In the genomic region with DNA sequence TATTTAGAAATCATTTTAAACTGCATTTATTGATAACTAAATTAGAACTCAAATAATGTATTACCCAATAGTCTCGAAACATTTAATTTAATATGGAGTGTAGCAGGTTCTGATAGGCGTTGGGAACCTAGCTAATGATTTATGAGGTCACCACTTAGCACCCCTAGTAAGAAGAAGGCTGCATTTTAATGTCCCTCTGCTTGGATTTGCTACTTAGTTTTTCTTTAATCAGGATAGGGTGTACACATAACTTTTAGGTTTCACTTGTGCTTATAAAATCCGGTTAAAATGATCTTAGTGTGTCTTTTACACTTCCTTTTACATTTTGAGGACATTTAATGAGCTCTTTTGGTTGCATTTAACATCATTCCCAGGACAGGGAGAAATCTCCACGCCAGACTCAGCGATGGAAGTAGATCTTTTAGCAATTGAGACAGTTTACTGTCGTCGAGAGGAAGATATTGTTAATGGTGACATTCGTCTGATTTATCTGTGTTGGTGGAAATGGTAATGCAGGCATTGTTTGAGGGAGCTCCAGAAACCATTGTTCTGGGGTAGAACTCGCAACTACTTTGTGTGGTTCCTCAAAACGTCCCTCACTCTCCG, we compare ENCODE assay signal across 13 cellular contexts. TPM values are rescaled to one million over a fixed set of nuclear protein-coding genes. Genes with fewer than 3 reads are reported as not detected.
A peak's percentile ranks its signal among the peaks of the same experiment; 100 is the strongest.
DNase-seq lines count a peak whose midpoint lies in the region; ATAC-seq and TF ChIP-seq lines count a peak whose summit lies in the region.
"Had no signal": no experiment of that assay in that cellular context is flagged by ENCODE, and none has a peak within 500 bp of the region (broad histone marks: within the 10 kb centered on the region; RNA-seq: fewer than 3 reads in every experiment).

No MANE protein-coding gene starts in this region.

- CTCF ChIA-PET in activated CD4-positive, alpha-beta memory T cell treated with anti-CD3 and anti-CD28 coated beads, Interleukin-2, amount 10 ng/mL, durations not matched to agents 7 days and 5 days (lab: Charles Lee), result no interaction called here
- CTCF ChIA-PET in activated CD4-positive, alpha-beta memory T cell treated with anti-CD3 and anti-CD28 coated beads for 36 hours (lab: Charles Lee), result interaction anchor here (1.1 kb wide), 1 partner anchor 9 kb away, joined by 3 read pairs; no protein-coding TSS in a partner anchor
- CTCF ChIA-PET in PC-3 (lab: Charles Lee), result no interaction called here

- H3F3A ChIP-seq in PC-3 (ENCODE audit: low read length, unreplicated experiment), result peaks cover 6% of the 10 kb centered on the region

- H2AFZ ChIP-seq in PC-3 (ENCODE audit: low read length), result no peak overlapping the region

- no peak for DNase-seq in activated CD4-positive, alpha-beta memory T cell treated with anti-CD3 and anti-CD28 coated beads, Interleukin-2, amount 10 ng/mL, durations not matched to agents 7 days and 5 days
- DNase-seq in activated CD4-positive, alpha-beta memory T cell treated with anti-CD3 and anti-CD28 coated beads for 36 hours, result no peak
- DNase-seq in PC-3, result peak; percentile 30
- DNase-seq in epithelial cell of proximal tubule (ENCODE audit: low read depth), result no peak
- no peak for DNase-seq in stimulated activated effector memory CD8-positive, alpha-beta T cell treated with anti-CD3 and anti-CD28 coated beads, Interleukin-12 subunit alpha, Interleukin-12 subunit beta, amount 100 ng/mL, for 72 hours (ENCODE audit: low spot score in 2 of 2)
- DNase-seq in kidney glomerular epithelial cell (lab: John Stamatoyannopoulos, UW), result no peak
- no peak for DNase-seq in NCI-H187 treated with DMSO at 0.1 percent for 48 hours (lab: John Stamatoyannopoulos, UW)
- DNase-seq in pons (ENCODE audit: low spot score), result no peak
- DNase-seq: left ventricle myocardium superior, NCI-H1694, upper lobe of right lung had no signal

- peaks cover 23% of the 10 kb centered on the region for H4K20me1 ChIP-seq in PC-3 (ENCODE audit: low read length)

- TF ChIP-seq CTCF in PC-3 (conservative IDR thresholded peaks at IDR 0.05; ENCODE audit: low read depth, low read length) (no peak), epithelial cell of proximal tubule (conservative IDR thresholded peaks at IDR 0.05; ENCODE audit: low read depth, low read length) (no peak)

- BruUV-seq in PC-3 (replicated peaks; lab: Mats Ljungman, UMichigan), result TSS peak; percentile 0

- H3K4me3 ChIP-seq in PC-3 (ENCODE audit: low read length) (peak overlapping the region; percentile 91), epithelial cell of proximal tubule (ENCODE audit: low read depth, low read length) (peak overlapping the region; percentile 37)
- H3K4me3 ChIP-seq: BLaER1, upper lobe of right lung had no signal

- H3K9me3 Mint-ChIP-seq in activated CD4-positive, alpha-beta memory T cell treated with anti-CD3 and anti-CD28 coated beads, Interleukin-2, amount 10 ng/mL, durations not matched to agents 7 days and 5 days, result peaks cover 9% of the 10 kb centered on the region
- peaks cover 25% of the 10 kb centered on the region for H3K9me3 Mint-ChIP-seq in activated CD4-positive, alpha-beta memory T cell treated with anti-CD3 and anti-CD28 coated beads for 36 hours
- peaks cover 2% of the 10 kb centered on the region for H3K9me3 Mint-ChIP-seq in stimulated activated effector memory CD8-positive, alpha-beta T cell treated with anti-CD3 and anti-CD28 coated beads, Interleukin-12 subunit alpha, Interleukin-12 subunit beta, amount 100 ng/mL, for 72 hours

- peaks cover 38% of the 10 kb centered on the region for H3K36me3 Mint-ChIP-seq in activated CD4-positive, alpha-beta memory T cell treated with anti-CD3 and anti-CD28 coated beads, Interleukin-2, amount 10 ng/mL, durations not matched to agents 7 days and 5 days (ENCODE audit: low read depth)
- H3K36me3 Mint-ChIP-seq in activated CD4-positive, alpha-beta memory T cell treated with anti-CD3 and anti-CD28 coated beads for 36 hours, result peaks cover 21% of the 10 kb centered on the region
- H3K36me3 Mint-ChIP-seq in stimulated activated effector memory CD8-positive, alpha-beta T cell treated with anti-CD3 and anti-CD28 coated beads, Interleukin-12 subunit alpha, Interleukin-12 subunit beta, amount 100 ng/mL, for 72 hours, result peaks cover 30% of the 10 kb centered on the region

- peaks cover 44% of the 10 kb centered on the region for H3K4me1 ChIP-seq in PC-3 (ENCODE audit: insufficient read depth, low read length)

- POLR2A ChIA-PET in activated CD4-positive, alpha-beta memory T cell treated with anti-CD3 and anti-CD28 coated beads, Interleukin-2, amount 10 ng/mL, durations not matched to agents 7 days and 5 days (lab: Charles Lee), result no interaction called here
- POLR2A ChIA-PET in activated CD4-positive, alpha-beta memory T cell treated with anti-CD3 and anti-CD28 coated beads for 36 hours (lab: Charles Lee), result no interaction called here
- POLR2A ChIA-PET in PC-3 (lab: Charles Lee; ENCODE audit: unreplicated experiment), result no interaction called here

- H3K27me3 ChIP-seq in PC-3 (ENCODE audit: low read length), result no peaks in the 10 kb centered on the region

- peaks cover 37% of the 10 kb centered on the region for H3K36me3 ChIP-seq in PC-3 (ENCODE audit: low read depth, low read length)
- H3K36me3 ChIP-seq: BLaER1, upper lobe of right lung had no signal

- peaks cover 41% of the 10 kb centered on the region for H3K4me1 Mint-ChIP-seq in activated CD4-positive, alpha-beta memory T cell treated with anti-CD3 and anti-CD28 coated beads, Interleukin-2, amount 10 ng/mL, durations not matched to agents 7 days and 5 days
- peaks cover 31% of the 10 kb centered on the region for H3K4me1 Mint-ChIP-seq in activated CD4-positive, alpha-beta memory T cell treated with anti-CD3 and anti-CD28 coated beads for 36 hours (ENCODE audit: low read depth)
- H3K4me1 Mint-ChIP-seq in stimulated activated effector memory CD8-positive, alpha-beta T cell treated with anti-CD3 and anti-CD28 coated beads, Interleukin-12 subunit alpha, Interleukin-12 subunit beta, amount 100 ng/mL, for 72 hours, result peaks cover 47% of the 10 kb centered on the region

- peak overlapping the region; percentile 90 for H3K4me2 ChIP-seq in PC-3 (ENCODE audit: low read length)
- H3K4me2 ChIP-seq: BLaER1 had no signal

- H3K4me3 Mint-ChIP-seq in activated CD4-positive, alpha-beta memory T cell treated with anti-CD3 and anti-CD28 coated beads, Interleukin-2, amount 10 ng/mL, durations not matched to agents 7 days and 5 days, result peak overlapping the region; percentile 43
- no peak overlapping the region for H3K4me3 Mint-ChIP-seq in activated CD4-positive, alpha-beta memory T cell treated with anti-CD3 and anti-CD28 coated beads for 36 hours
- H3K4me3 Mint-ChIP-seq in stimulated activated effector memory CD8-positive, alpha-beta T cell treated with anti-CD3 and anti-CD28 coated beads, Interleukin-12 subunit alpha, Interleukin-12 subunit beta, amount 100 ng/mL, for 72 hours, result peak overlapping the region; percentile 8

- H3K9me2 ChIP-seq in PC-3 (replicated peaks; ENCODE audit: low read length), result no peaks in the 10 kb centered on the region

- no peaks in the 10 kb centered on the region for H3K9me3 ChIP-seq in PC-3 (ENCODE audit: low read length)
- H3K9me3 ChIP-seq: upper lobe of right lung had no signal

- H3K27me3 Mint-ChIP-seq in activated CD4-positive, alpha-beta memory T cell treated with anti-CD3 and anti-CD28 coated beads, Interleukin-2, amount 10 ng/mL, durations not matched to agents 7 days and 5 days, result peaks cover 81% of the 10 kb centered on the region
- H3K27me3 Mint-ChIP-seq in activated CD4-positive, alpha-beta memory T cell treated with anti-CD3 and anti-CD28 coated beads for 36 hours, result peaks cover 62% of the 10 kb centered on the region

- no peak overlapping the region for H3K27ac Mint-ChIP-seq in activated CD4-positive, alpha-beta memory T cell treated with anti-CD3 and anti-CD28 coated beads, Interleukin-2, amount 10 ng/mL, durations not matched to agents 7 days and 5 days
- H3K27ac Mint-ChIP-seq in activated CD4-positive, alpha-beta memory T cell treated with anti-CD3 and anti-CD28 coated beads for 36 hours, result no peak overlapping the region
- no peak overlapping the region for H3K27ac Mint-ChIP-seq in stimulated activated effector memory CD8-positive, alpha-beta T cell treated with anti-CD3 and anti-CD28 coated beads, Interleukin-12 subunit alpha, Interleukin-12 subunit beta, amount 100 ng/mL, for 72 hours

- no peak for ATAC-seq in PC-3
- no peak for ATAC-seq in stimulated activated effector memory CD8-positive, alpha-beta T cell treated with anti-CD3 and anti-CD28 coated beads, Interleukin-12 subunit alpha, Interleukin-12 subunit beta, amount 100 ng/mL, for 72 hours
- ATAC-seq: esophagus mucosa, left ventricle myocardium superior, upper lobe of right lung had no signal

- intact Hi-C loops in activated CD4-positive, alpha-beta memory T cell treated with anti-CD3 and anti-CD28 coated beads for 36 hours (cut with micrococcal nuclease), result loop anchor here (10.0 kb wide), 1 partner anchor 316 kb away; the partner anchor contains the start of gene TMEM14C
- intact Hi-C loops in PC-3 (cut with micrococcal nuclease), result loop anchor here (10.0 kb wide), 2 partner anchors 264 to 1264 kb away; no protein-coding TSS in a partner anchor

- peak overlapping the region; percentile 99 for H3K9ac ChIP-seq in PC-3 (ENCODE audit: low read length)
- H3K9ac ChIP-seq: BLaER1 had no signal

- H3K27ac ChIP-seq in PC-3 (ENCODE audit: low read length), result peak overlapping the region; percentile 98
- H3K27ac ChIP-seq: BLaER1, upper lobe of right lung had no signal

- H3K79me2 ChIP-seq in PC-3 (ENCODE audit: low read length), result peaks cover 96% of the 10 kb centered on the region

RNA-seq across cellular contexts. Expression of gene TFAP2A, which starts 5.6 kb away (rescaled TPM):
- total RNA-seq in activated CD4-positive, alpha-beta memory T cell treated with anti-CD3 and anti-CD28 coated beads, Interleukin-2, amount 10 ng/mL, durations not matched to agents 7 days and 5 days, result under 1 TPM in 1 of 2 experiments, not detected in 1; 0.20 TPM
- under 1 TPM in 1 of 2 experiments, not detected in 1; 0.21 TPM for total RNA-seq in activated CD4-positive, alpha-beta memory T cell treated with anti-CD3 and anti-CD28 coated beads for 36 hours
- total RNA-seq in PC-3 (2014; rRNA removed), result 29.4 and 35.5 TPM in 2 replicates
- total RNA-seq in epithelial cell of proximal tubule, result 6.4 and 17.8 TPM in 2 replicates
